ENCODE assay signal across 1 cellular context in the genomic region with DNA sequence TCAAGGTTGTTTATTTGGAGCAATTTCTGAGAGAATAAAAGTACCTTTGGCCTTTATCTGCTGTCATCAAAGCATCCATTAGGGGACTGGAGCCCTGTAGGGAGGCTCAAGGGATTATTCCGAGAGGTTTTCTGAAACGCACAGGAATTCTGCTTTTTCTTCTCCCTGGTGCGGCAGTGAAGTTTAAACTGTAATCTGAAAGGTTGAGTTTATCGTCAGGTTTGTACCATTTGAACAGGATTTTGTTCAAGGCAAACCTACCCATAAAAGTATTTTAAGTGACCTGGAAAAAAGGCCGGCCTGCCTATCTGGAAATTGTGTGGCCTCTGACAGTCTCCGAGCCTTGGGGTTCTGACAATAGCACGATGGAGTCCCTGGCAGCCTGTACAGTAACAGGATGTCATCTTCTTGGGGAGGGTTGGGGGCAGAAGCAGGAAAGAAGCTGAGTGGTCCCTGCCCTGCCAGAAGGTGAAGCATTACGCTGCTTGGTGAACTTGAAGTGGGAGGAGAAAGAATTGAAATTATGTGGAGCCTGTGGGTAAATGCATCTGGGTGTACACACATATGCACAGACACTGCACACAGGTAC.
TF ChIP-seq lines count a peak whose summit lies in the region.

No MANE protein-coding gene starts in this region.

TF ChIP-seq in H1, 55 proteins besides CTCF, POLR2A, EP300 and RAD21 (continued from another document):
- TF ChIP-seq, protein P1, sequence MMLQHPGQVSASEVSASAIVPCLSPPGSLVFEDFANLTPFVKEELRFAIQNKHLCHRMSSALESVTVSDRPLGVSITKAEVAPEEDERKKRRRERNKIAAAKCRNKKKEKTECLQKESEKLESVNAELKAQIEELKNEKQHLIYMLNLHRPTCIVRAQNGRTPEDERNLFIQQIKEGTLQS (IDR thresholded peaks at IDR 0.05; ENCODE audit: insufficient read depth, low read depth, low read length), result no peak
- TF ChIP-seq GTF2F1 (IDR thresholded peaks at IDR 0.05; ENCODE audit: borderline replicate concordance, low read depth, low read length), result no peak
- no peak for TF ChIP-seq TAF1 (IDR thresholded peaks at IDR 0.05; ENCODE audit: low read depth, low read length)
- no peak for TF ChIP-seq BCL11A (IDR thresholded peaks at IDR 0.05; ENCODE audit: low read depth in 2 of 2, low read length in 2 of 2)
- TF ChIP-seq EZH2 (IDR thresholded peaks at IDR 0.05; ENCODE audit: low read depth, low read length, severe bottlenecking), result no peak
- TF ChIP-seq RBBP5 (IDR thresholded peaks at IDR 0.05; ENCODE audit: borderline replicate concordance, low read depth, low read length), result no peak
- no peak for TF ChIP-seq YY1 (IDR thresholded peaks at IDR 0.05; ENCODE audit: low read depth, low read length)
